In the genomic region with DNA sequence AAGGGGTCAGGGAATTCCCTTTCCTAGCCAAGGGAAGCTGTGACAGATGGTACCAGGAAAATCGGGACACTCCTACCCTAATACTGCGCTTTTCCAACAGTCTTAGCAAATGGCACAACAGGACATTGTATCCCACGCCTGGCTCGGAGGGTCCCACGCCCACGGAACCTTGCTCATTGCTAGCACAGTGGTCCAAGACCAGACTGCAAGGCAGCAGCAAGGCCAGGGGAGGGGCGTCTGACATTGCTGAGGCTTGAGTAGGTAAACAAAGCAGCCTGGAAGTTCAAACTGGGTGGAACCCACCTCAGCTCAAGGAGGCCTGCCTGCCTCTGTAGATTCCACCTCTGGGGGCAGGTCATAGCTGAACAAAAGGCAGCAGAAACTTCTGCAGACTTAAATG, we compare ENCODE assay signal across 5 cellular contexts. TPM values are rescaled to one million over a fixed set of nuclear protein-coding genes. Genes with fewer than 3 reads are reported as not detected.
"Had no signal": no experiment of that assay in that cellular context is flagged by ENCODE, and none has a peak within 500 bp of the region (broad histone marks: within the 10 kb centered on the region; RNA-seq: fewer than 3 reads in every experiment).

No MANE protein-coding gene starts in this region.

RNA-seq across cellular contexts. Expression of a gene that starts 5.3 kb away (rescaled TPM):
- total RNA-seq: HepG2, HT-29, HT1080, IMR-90, K562 had no signal

RNA-seq across cellular contexts. Expression of a gene that starts 27.4 kb away (rescaled TPM):
- total RNA-seq: HepG2, HT-29, HT1080, IMR-90, K562 had no signal

RNA-seq across cellular contexts. Expression of a gene that starts 33.2 kb away (rescaled TPM):
- total RNA-seq: HepG2, HT-29, HT1080, K562 had no signal

RNA-seq across cellular contexts. Expression of a gene that starts 49.3 kb away (rescaled TPM):
- total RNA-seq: HepG2, HT-29, HT1080, IMR-90, K562 had no signal

RNA-seq across cellular contexts. Expression of a gene that starts 50.1 kb away (rescaled TPM):
- total RNA-seq: HepG2, HT-29, HT1080, IMR-90, K562 had no signal
